5 cellular contexts compared by ENCODE assay signal in the genomic region with DNA sequence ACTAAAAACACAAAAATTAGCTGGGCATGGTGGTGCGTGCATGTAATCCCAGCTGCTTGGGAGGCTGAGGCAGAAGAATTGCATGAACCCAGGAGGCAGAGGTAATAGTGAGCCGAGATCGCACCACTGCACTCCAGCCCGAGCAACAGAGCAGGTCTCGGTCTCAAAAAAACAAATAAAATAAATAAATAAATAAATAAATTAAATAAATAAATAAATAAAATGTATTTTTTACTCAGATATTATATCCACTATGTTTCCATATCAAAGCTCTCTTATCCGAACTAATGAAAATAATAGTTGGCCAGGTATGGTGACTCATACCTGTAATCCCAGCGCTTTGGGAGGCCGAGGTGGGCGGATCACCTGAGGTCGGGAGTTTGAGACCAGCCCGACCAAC. TPM values are rescaled to one million over a fixed set of nuclear protein-coding genes. Genes with fewer than 3 reads are reported as not detected.
DNase-seq lines count a peak whose midpoint lies in the region; ATAC-seq, FAIRE-seq and TF ChIP-seq lines count a peak whose summit lies in the region.
"Not testable (repeated sequence)": the region's sequence is repeated elsewhere in the genome, so short reads cannot be mapped to it uniquely, and the experiment has no call there.

No MANE protein-coding gene starts in this region.

- H3K4me1 ChIP-seq in A549; HEK293 (ENCODE audit: control insufficient read depth, insufficient read depth, low read length); sigmoid colon: not testable (repeated sequence)

- CTCF ChIA-PET in A549 (lab: Yijun Ruan, JAX); HEK293 (lab: Yijun Ruan, JAX); WTC11 (lab: Charles Lee): not testable (repeated sequence)

- H3K27me3 Mint-ChIP-seq in WTC11 (ENCODE audit: low read depth): not testable (repeated sequence)

- H3K4me3 ChIP-seq in A549; HEK293 (ENCODE audit: low read depth, low read length); sigmoid colon: not testable (repeated sequence)

- TF ChIP-seq POLR2A in A549 (IDR thresholded peaks at IDR 0.05; ENCODE audit: low read length); sigmoid colon (IDR thresholded peaks at IDR 0.05): not testable (repeated sequence)

- not testable (repeated sequence) for H3K27ac Mint-ChIP-seq in WTC11

- TF ChIP-seq RAD21 in A549 (conservative IDR thresholded peaks at IDR 0.05 in 1 of 2, IDR thresholded peaks at IDR 0.05 in 1 of 2): not testable (repeated sequence)

- not testable (repeated sequence) for H3K4me2 ChIP-seq in A549

- not testable (repeated sequence) for H3K9me3 ChIP-seq in A549; HEK293 (ENCODE audit: control insufficient read depth, insufficient read depth, low read depth, low read length); sigmoid colon

- not testable (repeated sequence) for H3K27me3 ChIP-seq in sigmoid colon

- TF ChIP-seq CTCF in A549 (IDR thresholded peaks at IDR 0.05); HEK293 (tag by site-specific recombination; IDR thresholded peaks at IDR 0.05); WTC11 (IDR thresholded peaks at IDR 0.05); sigmoid colon (IDR thresholded peaks at IDR 0.05): not testable (repeated sequence)

- ATAC-seq in A549, WTC11: not testable (repeated sequence)

- DNase-seq in A549 (ENCODE audit: low read depth in 1 of 2, low spot score in 1 of 2); WTC11 (ENCODE audit: low spot score): not testable (repeated sequence)
- DNase-seq in posterior vena cava (ENCODE audit: low spot score) (peak; percentile 22), sigmoid colon (peak; percentile 22)

- H3K4me3 Mint-ChIP-seq in WTC11: not testable (repeated sequence)

- intact Hi-C loops in posterior vena cava (cut with DNase I); sigmoid colon (cut with DNase I): not testable (repeated sequence)

- not testable (repeated sequence) for H3K27ac ChIP-seq in A549; HEK293 (ENCODE audit: extremely low read depth, low read depth, low read length); sigmoid colon

- POLR2A ChIA-PET in A549 (lab: Yijun Ruan, JAX); HEK293 (lab: Yijun Ruan, JAX): not testable (repeated sequence)
- POLR2A ChIA-PET in WTC11 (lab: Charles Lee): interaction anchor here (0.6 kb wide), 1 partner anchor 155 kb away, joined by 3 read pairs; no protein-coding TSS in a partner anchor

- peaks cover 7 to 11% of the 10 kb centered on the region in 2 experiments; a peak in 2 of 3 replicates for H3K36me3 ChIP-seq in HEK293 (ENCODE audit: control insufficient read depth in 2 of 2, insufficient read depth in 1 of 2, low read length in 2 of 2)
- peaks cover 0 to 42% (median 4%) of the 10 kb centered on the region in 4 donors for H3K36me3 ChIP-seq in sigmoid colon

- H3K36me3 Mint-ChIP-seq in WTC11: not testable (repeated sequence)

- 96% methylated on average over 11 of the region's 11 CpGs for WGBS in A549 (ENCODE audit: missing lambda C conversion rate)
- whole genome bisulfite sequencing in sigmoid colon, 2 donors: 92 to 97% methylated on average over 11 of the region's 11 CpGs

- not testable (repeated sequence) for H3K9me3 Mint-ChIP-seq in WTC11

- not testable (repeated sequence) for FAIRE-seq in A549 (lab: Jason Lieb, UNC)

- not testable (repeated sequence) for H3K4me1 Mint-ChIP-seq in WTC11

- not testable (repeated sequence) for TF ChIP-seq EP300 in A549 (IDR thresholded peaks at IDR 0.05); sigmoid colon (IDR thresholded peaks at IDR 0.05)

TF ChIP-seq in A549, 52 proteins besides CTCF, POLR2A, EP300 and RAD21:
- peak; percentile 77 for TF ChIP-seq ZC3H11A (IDR thresholded peaks at IDR 0.05)
TF ChIP-seq in A549: peak in this region for 1; not testable (repeated sequence) for 51.

TF ChIP-seq in HEK293, 187 proteins besides CTCF, POLR2A, EP300 and RAD21 (continues in another document):
- TF ChIP-seq ZNF623 (tag by site-specific recombination; IDR thresholded peaks at IDR 0.05): peak; percentile 46; the same call in 1 of the 2 replicates
- TF ChIP-seq ZNF394 (tag by site-specific recombination; IDR thresholded peaks at IDR 0.05; ENCODE audit: borderline replicate concordance): peak; percentile 89

TF ChIP-seq in WTC11, 78 proteins besides CTCF, POLR2A, EP300 and RAD21:
- peak; percentile 77 for TF ChIP-seq HMGA2 (CRISPR knock-in tag; IDR thresholded peaks at IDR 0.05)

RNA-seq across cellular contexts. Expression of a gene that starts 8.7 kb away (rescaled TPM):
- polyA plus RNA-seq in A549 (2011; rRNA removed) (14.0 and 19.6 TPM in 2 replicates), A549 (2017; fragmentation: RNase III; extraction: RNeasy Plus Mini Kit Qiagen cat#74134 plus additional on column Dnase treatment) (8.3 to 9.4 TPM (median 8.3 TPM) in 3 replicates), sigmoid colon (1 to 10 TPM; 7.2 to 9.5 (median 8.0) TPM)
- 4.2 and 5.3 TPM in 2 replicates for polyA plus RNA-seq in A549 (2012; cell fraction: cytosol; rRNA removed)
- 10.2 and 19.7 TPM in 2 replicates for polyA plus RNA-seq in A549 (2012; cell fraction: nucleus; rRNA removed)
- 21.0 and 30.1 TPM in 2 replicates for polyA minus RNA-seq in A549 (2011; rRNA and poly(A)+ RNA removed)
- total RNA-seq in WTC11 (2021) (11.1 to 16.8 TPM (median 13.1 TPM) in 3 replicates), posterior vena cava (10 to 100 TPM; 27.9 to 35.2 TPM), sigmoid colon (100 to 1,000 TPM in 1 of 4 donors, 10 to 100 TPM in 3; 23.5 to 238 (median 25.1) TPM)

RNA-seq across cellular contexts. Expression of a gene that starts 41.5 kb away (rescaled TPM):
- polyA plus RNA-seq in A549 (2011; rRNA removed) (1.7 and 1.8 TPM in 2 replicates), A549 (2017; fragmentation: RNase III; extraction: RNeasy Plus Mini Kit Qiagen cat#74134 plus additional on column Dnase treatment) (0.45 to 0.49 TPM (median 0.45 TPM) in 3 replicates), sigmoid colon (under 1 TPM in 2 of 3 donors, not detected in 1; under 0.01 to 0.41 TPM)
- polyA plus RNA-seq in A549 (2012; cell fraction: cytosol; rRNA removed): 0.25 and 0.34 TPM in 2 replicates
- polyA plus RNA-seq in A549 (2012; cell fraction: nucleus; rRNA removed): 0.30 and 0.43 TPM in 2 replicates
- polyA minus RNA-seq in A549 (2011; rRNA and poly(A)+ RNA removed): 4.5 and 5.4 TPM in 2 replicates
- total RNA-seq in WTC11 (2021) (59.2 to 71.4 TPM (median 62.0 TPM) in 3 replicates), posterior vena cava (1 to 10 TPM; 3.2 to 4.3 TPM), sigmoid colon (1 to 10 TPM; 6.4 to 8.9 (median 6.9) TPM)

RNA-seq across cellular contexts. Expression of a gene that starts 46.8 kb away (rescaled TPM):
- 15.6 and 20.1 TPM in 2 replicates for polyA plus RNA-seq in A549 (2011; rRNA removed)
- polyA plus RNA-seq in A549 (2012; cell fraction: cytosol; rRNA removed): 6.2 and 7.2 TPM in 2 replicates
- 6.8 and 11.1 TPM in 2 replicates for polyA plus RNA-seq in A549 (2012; cell fraction: nucleus; rRNA removed)
- 13.4 to 16.5 TPM (median 14.5 TPM) in 3 replicates for polyA plus RNA-seq in A549 (2017; fragmentation: RNase III; extraction: RNeasy Plus Mini Kit Qiagen cat#74134 plus additional on column Dnase treatment)
- polyA minus RNA-seq in A549 (2011; rRNA and poly(A)+ RNA removed): 4.9 and 5.3 TPM in 2 replicates
- 39.3 to 46.3 TPM (median 43.0 TPM) in 3 replicates for total RNA-seq in WTC11 (2021)
- total RNA-seq in posterior vena cava: 1 to 10 TPM; 1.7 to 2.0 TPM
- total RNA-seq in sigmoid colon: 1 to 10 TPM; 1.7 to 6.4 (median 2.6) TPM
- 1 to 10 TPM in 1 of 3 donors, under 1 TPM in 2; under 0.01 to 3.0 (median 0.69) TPM for polyA plus RNA-seq in sigmoid colon
